19 cellular contexts compared by ENCODE assay signal in genomic region chr16:2092866-2093265, GRCh38. TPM values are rescaled to one million over a fixed set of nuclear protein-coding genes. Genes with fewer than 3 reads are reported as not detected.
"Had no signal": no experiment of that assay in that cellular context is flagged by ENCODE, and none has a peak within 500 bp of the region (broad histone marks: within the 10 kb centered on the region; RNA-seq: fewer than 3 reads in every experiment).

No MANE protein-coding gene starts in this region.

- H3K4me3 Mint-ChIP-seq: activated CD8-positive, alpha-beta T cell treated with anti-CD3 and anti-CD28 coated beads, Interleukin-2, amount 10 ng/mL, durations not matched to agents 7 days and 5 days; activated naive CD8-positive, alpha-beta T cell; activated T-cell treated with anti-CD3 and anti-CD28 coated beads, Interleukin-2, amount 50 U/mL, for 72 hours; naive B cell had no signal

- DNase-seq: activated CD4-positive, alpha-beta T cell treated with anti-CD3 and anti-CD28 coated beads for 48 hours; activated CD8-positive, alpha-beta memory T cell treated with anti-CD3 and anti-CD28 coated beads, Interleukin-2, amount 50 U/mL, for 4 hours; activated CD8-positive, alpha-beta T cell treated with anti-CD3 and anti-CD28 coated beads, Interleukin-2, amount 10 ng/mL, durations not matched to agents 7 days and 5 days; activated gamma-delta T cell; activated T-cell treated with anti-CD3 and anti-CD28 coated beads, Interleukin-2, amount 50 U/mL, for 72 hours; brain microvascular endothelial cell; cerebellar nuclear complex; dermis blood vessel endothelial cell; islet precursor cell; midbrain; naive B cell; posterior cingulate gyrus; stimulated activated naive CD8-positive, alpha-beta T cell treated with anti-CD3 and anti-CD28 coated beads, Interleukin-15, Interleukin-2, amounts not matched to agents 100 U/mL and 50 U/mL, for 24 hours; T-helper 2 cell had no signal

- H3K4me1 Mint-ChIP-seq: naive B cell, WTC11 had no signal

- H3K9me3 Mint-ChIP-seq: activated T-cell treated with anti-CD3 and anti-CD28 coated beads, Interleukin-2, amount 50 U/mL, for 72 hours; naive B cell; WTC11 had no signal

- H3K27me3 ChIP-seq: brain microvascular endothelial cell, right atrium auricular region, upper lobe of left lung had no signal

- H3K4me3 ChIP-seq: right atrium auricular region, smooth muscle cell, upper lobe of left lung had no signal

- H3K9me3 ChIP-seq: right atrium auricular region, upper lobe of left lung had no signal

- H3K27ac Mint-ChIP-seq: activated CD8-positive, alpha-beta T cell treated with anti-CD3 and anti-CD28 coated beads, Interleukin-2, amount 10 ng/mL, durations not matched to agents 7 days and 5 days; activated naive CD8-positive, alpha-beta T cell; activated T-cell treated with anti-CD3 and anti-CD28 coated beads, Interleukin-2, amount 50 U/mL, for 72 hours; naive B cell; WTC11 had no signal

- H3K36me3 Mint-ChIP-seq: activated naive CD8-positive, alpha-beta T cell; naive B cell had no signal

- H3K27me3 Mint-ChIP-seq: activated naive CD8-positive, alpha-beta T cell; naive B cell had no signal

- H3K27ac ChIP-seq: brain microvascular endothelial cell, right atrium auricular region, upper lobe of left lung had no signal

RNA-seq across cellular contexts. Expression of gene RAB26, which starts 55.6 kb away (rescaled TPM):
- total RNA-seq: smooth muscle cell had no signal
